In the genomic region with DNA sequence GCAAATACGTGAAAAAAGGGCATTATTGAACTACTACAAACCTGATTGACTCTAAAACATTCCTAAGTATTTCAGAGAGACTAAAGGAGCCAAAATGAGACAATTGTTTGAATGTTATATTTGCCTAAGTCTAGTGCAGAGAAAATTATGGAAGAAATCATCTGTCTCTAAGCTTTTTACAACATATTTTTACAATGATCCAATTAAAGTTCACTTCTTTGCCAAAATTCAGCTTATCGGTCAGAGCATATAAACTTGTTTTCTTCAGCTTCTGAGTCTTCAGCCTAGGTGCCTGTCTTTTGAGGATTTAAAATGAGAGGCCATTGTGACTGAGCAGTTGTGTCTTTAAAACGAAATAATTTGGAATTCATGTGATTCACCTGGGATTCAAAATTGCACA, we compare ENCODE assay signal across 13 cellular contexts.
DNase-seq lines count a peak whose midpoint lies in the region; ATAC-seq, FAIRE-seq and TF ChIP-seq lines count a peak whose summit lies in the region.
"Had no signal": no experiment of that assay in that cellular context is flagged by ENCODE, and none has a peak within 500 bp of the region (broad histone marks: within the 10 kb centered on the region; RNA-seq: fewer than 3 reads in every experiment).

No MANE protein-coding gene starts in this region.

- peak overlapping the region; percentile 75 for H3K4me2 ChIP-seq in A549
- H3K4me2 ChIP-seq in GM23338 = peak overlapping the region; percentile 74
- no peak overlapping the region for H3K4me2 ChIP-seq in neuronal stem cell (ENCODE audit: insufficient read depth, low read length, poor library complexity, severe bottlenecking)

- no peak overlapping the region for H3K18ac ChIP-seq in neuronal stem cell (ENCODE audit: low read length)

- H4K8ac ChIP-seq in neuronal stem cell (ENCODE audit: low read depth, low read length) = no peak overlapping the region

- no peak for ATAC-seq in A549
- no peak for ATAC-seq in GM23338
- no peak for ATAC-seq in naive B cell (ENCODE audit: low read depth in 2 of 2)

- H3K14ac ChIP-seq in neuronal stem cell (ENCODE audit: low read length) = no peak overlapping the region

- H3K4me3 Mint-ChIP-seq in GM23338 (peak overlapping the region; percentile 49; the same call in 1 of the 3 replicates), naive B cell (peak overlapping the region in 4 of 8 donors; percentile 32 to 58 (median 57))

- H3K27me3 Mint-ChIP-seq in GM23338 (ENCODE audit: insufficient read depth, low read depth, poor library complexity) (peaks cover 2% of the 10 kb centered on the region), naive B cell (no peaks in the 10 kb centered on the region)

- H3K4ac ChIP-seq in neuronal stem cell (ENCODE audit: low read length) = no peak overlapping the region

- H3K4me1 ChIP-seq in A549 = peaks cover 97% of the 10 kb centered on the region
- H3K4me1 ChIP-seq in GM23338 (ENCODE audit: insufficient read depth) = peaks cover 74% of the 10 kb centered on the region
- H3K4me1 ChIP-seq in neuronal stem cell (ENCODE audit: control insufficient read depth in 2 of 2, insufficient read depth in 1 of 2, low read depth in 1 of 2, low read length in 2 of 2) = peaks cover 21 to 60% of the 10 kb centered on the region in 2 donors

- no peak overlapping the region for H2AK5ac ChIP-seq in neuronal stem cell (ENCODE audit: low read depth, low read length)

- no peak for TF ChIP-seq POLR2A in A549 (IDR thresholded peaks at IDR 0.05; ENCODE audit: low read length)

- H3K4me1 Mint-ChIP-seq in GM23338 (peaks cover 81% of the 10 kb centered on the region), naive B cell (peaks cover 65 to 94% (median 83%) of the 10 kb centered on the region in 3 donors)

- TF ChIP-seq EP300 in A549 (IDR thresholded peaks at IDR 0.05) = no peak

- H2AFZ ChIP-seq in GM23338 (no peak overlapping the region), neuronal stem cell (ENCODE audit: low read length) (no peak overlapping the region)

- POLR2A ChIA-PET in A549 (lab: Yijun Ruan, JAX) = interaction anchor here (0.8 kb wide), 1 partner anchor 21 kb away, joined by 3 read pairs; no protein-coding TSS in a partner anchor

- H3K36me3 Mint-ChIP-seq in GM23338 (ENCODE audit: low read depth) (no peaks in the 10 kb centered on the region), naive B cell (peaks cover 20 to 44% of the 10 kb centered on the region in 2 donors)

- H3K9me2 ChIP-seq in GM23338 (ENCODE audit: insufficient read depth) = no peaks in the 10 kb centered on the region

- no peak overlapping the region for H3K4me3 ChIP-seq in A549
- H3K4me3 ChIP-seq in GM23338 = peak overlapping the region; percentile 46; the same call in 1 of the 2 replicates
- H3K4me3 ChIP-seq in neuronal stem cell (ENCODE audit: low read length in 2 of 2) = no peak overlapping the region
- H3K4me3 ChIP-seq: tibial nerve had no signal

- H3K9ac ChIP-seq in neuronal stem cell (ENCODE audit: low read depth, low read length, poor library complexity) = no peak overlapping the region

- H2BK120ac ChIP-seq in neuronal stem cell (ENCODE audit: low read depth, low read length) = no peak overlapping the region

- CTCF ChIA-PET in A549 (lab: Yijun Ruan, JAX) = interaction anchor here (0.9 to 2.5 kb wide), 7 partner anchors 10 to 151 kb away, joined by 3 to 9 read pairs (median 4); no protein-coding TSS in a partner anchor

- no peaks in the 10 kb centered on the region for H3K36me3 ChIP-seq in GM23338 (ENCODE audit: insufficient read depth)
- peaks cover 0 to 23% of the 10 kb centered on the region in 2 donors for H3K36me3 ChIP-seq in neuronal stem cell (replicated peaks in 1 of 2; ENCODE audit: control insufficient read depth in 2 of 2, insufficient read depth in 2 of 2, low read length in 2 of 2)
- H3K36me3 ChIP-seq: tibial nerve had no signal

- DNase-seq in A549 (ENCODE audit: low read depth in 1 of 2, low spot score in 1 of 2) = no peak
- DNase-seq in GM23338 (ENCODE audit: low spot score) = no peak
- no peak for DNase-seq in naive B cell
- DNase-seq in NCI-H1436 treated with DMSO at 0.1 percent for 48 hours (lab: John Stamatoyannopoulos, UW) = no peak
- DNase-seq in neuronal stem cell (ENCODE audit: low spot score) = no peak
- no peak for DNase-seq in SIG-M5 treated with dmso at 0.1 percent for 504 hours (lab: John Stamatoyannopoulos, UW; ENCODE audit: unreplicated experiment)
- no peak for DNase-seq in NCI-H69 (lab: John Stamatoyannopoulos, UW)
- DNase-seq: left colon had no signal

- H2BK15ac ChIP-seq in neuronal stem cell (ENCODE audit: low read length) = no peak overlapping the region

- TF ChIP-seq CTCF in A549 (IDR thresholded peaks at IDR 0.05) (no peak), GM23338 (conservative IDR thresholded peaks at IDR 0.05; ENCODE audit: low read depth in 2 of 2) (no peak)

- no peak for FAIRE-seq in A549 (lab: Jason Lieb, UNC)
- FAIRE-seq: bronchial epithelial cell had no signal

- H3K9me3 Mint-ChIP-seq in GM23338 (no peaks in the 10 kb centered on the region), naive B cell (no peaks in the 10 kb centered on the region)

- H4K91ac ChIP-seq in neuronal stem cell (ENCODE audit: low read depth, low read length, poor library complexity) = no peak overlapping the region

- no peaks in the 10 kb centered on the region; the same call in 1 of the 2 replicates for H3F3A ChIP-seq in GM23338 (replicated peaks; ENCODE audit: low read depth)

- no peak overlapping the region for H3K23ac ChIP-seq in neuronal stem cell (ENCODE audit: low read depth, low read length, poor library complexity)

- H3K27me3 ChIP-seq in GM23338 (ENCODE audit: insufficient read depth) (no peaks in the 10 kb centered on the region), neuronal stem cell (ENCODE audit: control insufficient read depth in 3 of 3, insufficient read depth in 3 of 3, low read depth in 1 of 3, low read length in 3 of 3) (no peaks in the 10 kb centered on the region)
- H3K27me3 ChIP-seq: tibial nerve had no signal

- no peak overlapping the region for H2BK12ac ChIP-seq in neuronal stem cell (ENCODE audit: low read length)

- 28% methylated on average over 3 of the region's 3 CpGs for WGBS in A549 (ENCODE audit: missing lambda C conversion rate)
- no CpG with 5 or more reads among the region's 3 CpGs for WGBS in neuronal stem cell (ENCODE audit: extremely low coverage in 2 of 2, insufficient read length in 2 of 2, insufficient replicate concordance in 1 of 2), 2 donors

- H3K9me3 ChIP-seq in A549 = no peaks in the 10 kb centered on the region
- H3K9me3 ChIP-seq in neuronal stem cell (replicated peaks in 1 of 2; ENCODE audit: control insufficient read depth in 2 of 2, insufficient read depth in 1 of 2, low read depth in 1 of 2, low read length in 2 of 2) = no peaks in the 10 kb centered on the region
- H3K9me3 ChIP-seq: tibial nerve had no signal

- peaks cover 63% of the 10 kb centered on the region for H3K79me2 ChIP-seq in GM23338 (replicated peaks; ENCODE audit: insufficient read depth)

- no peak overlapping the region for H2BK5ac ChIP-seq in neuronal stem cell (ENCODE audit: low read length)

- no peak for TF ChIP-seq RAD21 in A549 (conservative IDR thresholded peaks at IDR 0.05 in 1 of 2, IDR thresholded peaks at IDR 0.05 in 1 of 2)

- H4K20me1 ChIP-seq in GM23338 (replicated peaks; ENCODE audit: insufficient read depth) = no peaks in the 10 kb centered on the region

- H3K27ac Mint-ChIP-seq in GM23338 (peak overlapping the region; percentile 89), naive B cell (peak overlapping the region; percentile 49 to 96 (median 81))
- H3K27ac Mint-ChIP-seq: progenitor cell of endocrine pancreas had no signal

- H3K27ac ChIP-seq in A549 (peak overlapping the region; percentile 73 to 80), GM23338 (ENCODE audit: low read depth) (peak overlapping the region; percentile 98), angular gyrus (ENCODE audit: low read depth, low read length) (peak overlapping the region; percentile 57), neuronal stem cell (replicated peaks; ENCODE audit: low read length) (no peak overlapping the region)
- H3K27ac ChIP-seq: C4-2B had no signal

- no peaks in the 10 kb centered on the region for H3K79me1 ChIP-seq in neuronal stem cell (ENCODE audit: low read depth, low read length)

TF ChIP-seq in A549, 52 proteins besides CTCF, POLR2A, EP300 and RAD21 (continues in another document):
- no peak for TF ChIP-seq ESRRA (IDR thresholded peaks at IDR 0.05; ENCODE audit: borderline replicate concordance, low read length)
- TF ChIP-seq FOSL2 (IDR thresholded peaks at IDR 0.05) = no peak
- no peak for TF ChIP-seq FOSL2 (CRISPR knock-in tag; IDR thresholded peaks at IDR 0.05)
